ENCODE assay signal across 25 cellular contexts in genomic region chr20:22728146-22728745, GRCh38.
"Had no signal": no experiment of that assay in that cellular context is flagged by ENCODE, and none has a peak within 500 bp of the region (broad histone marks: within the 10 kb centered on the region; RNA-seq: fewer than 3 reads in every experiment).

No MANE protein-coding gene starts in this region.

- H3K4me1 Mint-ChIP-seq: natural killer cell had no signal

- H3K27ac Mint-ChIP-seq: activated naive CD8-positive, alpha-beta T cell; activated T-cell treated with anti-CD3 and anti-CD28 coated beads, Interleukin-2, amount 50 U/mL, for 24 hours; activated T-helper 2 cell treated with anti-CD3 and anti-CD28 coated beads, Interferon-gamma antibody, Interleukin-2, Interleukin-4, amounts not matched to agents 10 μg/mL and 5 μg/mL and 100 μg/mL, durations not matched to agents 14 hours and 24 hours and 36 hours; endodermal cell; natural killer cell; progenitor cell of endocrine pancreas; stimulated activated naive CD8-positive, alpha-beta T cell treated with anti-CD3 and anti-CD28 coated beads, Interleukin-15, Interleukin-2, amounts not matched to agents 100 ng/mL and 50 ng/mL, for 24 hours had no signal

- H3K9me3 Mint-ChIP-seq: activated T-helper 2 cell treated with anti-CD3 and anti-CD28 coated beads, Interferon-gamma antibody, Interleukin-2, Interleukin-4, amounts not matched to agents 10 μg/mL and 5 μg/mL and 100 μg/mL, durations not matched to agents 14 hours and 24 hours and 36 hours; stimulated activated naive CD8-positive, alpha-beta T cell treated with anti-CD3 and anti-CD28 coated beads, Interleukin-15, Interleukin-2, amounts not matched to agents 100 ng/mL and 50 ng/mL, for 24 hours had no signal

- ATAC-seq: gastroesophageal sphincter, left lobe of liver, natural killer cell had no signal

- FAIRE-seq: kidney, TTC549 had no signal

- DNase-seq: activated CD4-positive, alpha-beta T cell treated with anti-CD3 and anti-CD28 coated beads, Interleukin-2, amount 50 U/mL, for 1 hour; activated CD4-positive, CD25-positive, alpha-beta regulatory T cell treated with anti-CD3 and anti-CD28 coated beads, Interleukin-2, amount 50 U/mL, for 72 hours; activated CD8-positive, alpha-beta memory T cell treated with anti-CD3 and anti-CD28 coated beads, Interleukin-2, amount 50 U/mL, for 4 hours; activated naive CD4-positive, alpha-beta T cell; activated T-cell treated with anti-CD3 and anti-CD28 coated beads, Interleukin-2, amount 50 U/mL, for 24 hours; adrenal gland; cerebellar nuclear complex; cortex of kidney; endodermal cell; kidney; lower lobe of right lung; natural killer cell; substantia nigra; T-helper 1 cell; thyroid gland; upper lobe of right lung; WERI-Rb-1 had no signal

- H3K4me3 ChIP-seq: adrenal gland, gastroesophageal sphincter, heart left ventricle, lower lobe of right lung, thyroid gland, upper lobe of right lung had no signal

- H3K27me3 ChIP-seq: adrenal gland, heart left ventricle, thyroid gland, upper lobe of right lung had no signal

- H3K36me3 Mint-ChIP-seq: activated naive CD8-positive, alpha-beta T cell; natural killer cell had no signal

- H3K4me3 Mint-ChIP-seq: activated naive CD8-positive, alpha-beta T cell; activated T-cell treated with anti-CD3 and anti-CD28 coated beads, Interleukin-2, amount 50 U/mL, for 24 hours; endodermal cell; natural killer cell; stimulated activated naive CD8-positive, alpha-beta T cell treated with anti-CD3 and anti-CD28 coated beads, Interleukin-15, Interleukin-2, amounts not matched to agents 100 ng/mL and 50 ng/mL, for 24 hours had no signal

- H3K36me3 ChIP-seq: adrenal gland, gastroesophageal sphincter, heart left ventricle, lower lobe of right lung, thyroid gland, upper lobe of right lung, WERI-Rb-1 had no signal

- H3K27me3 Mint-ChIP-seq: activated T-cell treated with anti-CD3 and anti-CD28 coated beads, Interleukin-2, amount 50 U/mL, for 24 hours; stimulated activated naive CD8-positive, alpha-beta T cell treated with anti-CD3 and anti-CD28 coated beads, Interleukin-15, Interleukin-2, amounts not matched to agents 100 ng/mL and 50 ng/mL, for 24 hours had no signal
